26 cellular contexts compared by ENCODE assay signal in the genomic region with DNA sequence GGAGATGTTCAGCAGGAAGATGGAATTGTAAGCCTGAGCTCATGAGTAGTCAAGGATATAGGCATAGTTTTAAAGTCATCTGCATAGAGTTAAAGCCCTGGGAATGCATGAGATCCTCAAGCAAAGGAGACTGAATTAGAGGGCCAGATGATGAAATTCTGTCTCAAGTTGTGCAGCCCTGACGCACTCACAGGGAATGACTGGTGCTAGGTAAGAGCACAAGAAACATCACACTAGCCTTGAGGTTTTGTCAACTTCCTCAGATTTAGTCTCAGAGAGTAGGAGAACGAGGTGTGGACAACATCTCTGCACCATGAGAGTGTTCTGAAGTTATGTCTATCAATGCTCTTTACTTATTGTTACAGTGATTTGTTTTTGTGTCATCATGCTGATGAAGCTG. TPM values are rescaled to one million over a fixed set of nuclear protein-coding genes. Genes with fewer than 3 reads are reported as not detected.
DNase-seq lines count a peak whose midpoint lies in the region; ATAC-seq, FAIRE-seq and TF ChIP-seq lines count a peak whose summit lies in the region.
"Had no signal": no experiment of that assay in that cellular context is flagged by ENCODE, and none has a peak within 500 bp of the region (broad histone marks: within the 10 kb centered on the region; RNA-seq: fewer than 3 reads in every experiment).

No MANE protein-coding gene starts in this region.

- WGBS in trophoblast cell (ENCODE audit: extremely low coverage, insufficient coverage, insufficient read length), result no CpG with 5 or more reads among the region's 2 CpGs

- H3K23ac ChIP-seq in trophoblast cell (ENCODE audit: low read length), result no peak overlapping the region

- H3K18ac ChIP-seq in trophoblast cell (ENCODE audit: low read length), result no peak overlapping the region

- H4K12ac ChIP-seq in trophoblast cell (ENCODE audit: low read depth, low read length), result no peak overlapping the region

- no peak for ATAC-seq in GM18511 (IDR thresholded peaks at IDR 0.05; ENCODE audit: unreplicated experiment)
- ATAC-seq: A549; CD8-positive, alpha-beta T cell; GM12878; HepG2 had no signal

- H2AFZ ChIP-seq in trophoblast cell (ENCODE audit: insufficient read depth, low read length, poor library complexity), result no peak overlapping the region

- DNase-seq in GM12891 (ENCODE audit: insufficient read length, low spot score), result no peak
- peak; percentile 56 for DNase-seq in SK-MEL-5 (ENCODE audit: low read depth, low spot score)
- no peak for DNase-seq in epithelial cell of prostate (ENCODE audit: low read depth, low spot score)
- peak; percentile 29 to 68 for DNase-seq in trophoblast cell
- no peak for DNase-seq in putamen (ENCODE audit: low spot score)
- DNase-seq in HT-29 (ENCODE audit: low spot score), result no peak
- no peak for DNase-seq in iPS-NIHi11 (ENCODE audit: low spot score)
- DNase-seq: Calu3; CD8-positive, alpha-beta T cell; EL; NCI-H1092; NCI-H1436 treated with DMSO at 0.1 percent for 48 hours; NCI-H2029 treated with DMSO at 0.1 percent for 48 hours; NCI-H2171; NCI-H446; NCI-H69; Peyer's patch; Right ventricle myocardium superior; SK-N-SH had no signal

- peak overlapping the region; percentile 99 for H3K27ac ChIP-seq in epithelial cell of prostate
- H3K27ac ChIP-seq in trophoblast cell (ENCODE audit: low read depth, low read length), result no peak overlapping the region
- H3K27ac ChIP-seq: A549; BLaER1 treated with 17β-estradiol and CSF1 and Interleukin-3, amounts not matched to agents 10 nM and 100 nM; KMS-11; Peyer's patch had no signal

- no peak overlapping the region for H3K4me2 ChIP-seq in trophoblast cell (ENCODE audit: low read length)
- H3K4me2 ChIP-seq: A549; BLaER1 treated with 17β-estradiol and CSF1 and Interleukin-3, amounts not matched to agents 10 nM and 100 nM; KMS-11; SK-N-SH had no signal

- H3K9me3 ChIP-seq in trophoblast cell (ENCODE audit: insufficient read depth, low read depth, low read length), result no peaks in the 10 kb centered on the region
- H3K9me3 ChIP-seq: A549; BLaER1 treated with 17β-estradiol and CSF1 and Interleukin-3, amounts not matched to agents 10 nM and 100 nM; Peyer's patch; SK-N-SH had no signal

- H3K79me2 ChIP-seq in trophoblast cell (ENCODE audit: control insufficient read depth, insufficient read depth, low read length, poor library complexity), result no peaks in the 10 kb centered on the region

- H2BK120ac ChIP-seq in trophoblast cell (ENCODE audit: insufficient read depth, low read length, poor library complexity), result no peak overlapping the region

- no peak overlapping the region for H3K4me3 ChIP-seq in trophoblast cell (ENCODE audit: low read depth, low read length)
- H3K4me3 ChIP-seq: A549; BLaER1 treated with 17β-estradiol and CSF1 and Interleukin-3, amounts not matched to agents 10 nM and 100 nM; GM12878; Peyer's patch had no signal

- no peaks in the 10 kb centered on the region for H3K79me1 ChIP-seq in trophoblast cell (ENCODE audit: low read length)

- H3K4ac ChIP-seq in trophoblast cell (ENCODE audit: low read depth, low read length), result no peak overlapping the region

- no peak overlapping the region for H3K9ac ChIP-seq in trophoblast cell (ENCODE audit: low read length)
- H3K9ac ChIP-seq: BLaER1 treated with 17β-estradiol and CSF1 and Interleukin-3, amounts not matched to agents 10 nM and 100 nM; KMS-11; SK-N-SH had no signal

- H3K4me1 ChIP-seq in trophoblast cell (ENCODE audit: control insufficient read depth in 1 of 2, insufficient read depth in 2 of 2, low read length in 2 of 2), result peaks cover 6% of the 10 kb centered on the region in 2 experiments
- H3K4me1 ChIP-seq: A549 had no signal

- in situ Hi-C loops in SK-MEL-5 (cut with HindIII; ENCODE audit: low pct_unique_long_range_greater_than_20kb, low sequenced_read_pairs), result no loop called here

- no peak for TF ChIP-seq POLR2A in GM12891 (IDR thresholded peaks at IDR 0.05; ENCODE audit: low read depth, low read length)

- no peak overlapping the region for H3K14ac ChIP-seq in trophoblast cell (ENCODE audit: low read length)

- H3K36me3 ChIP-seq in trophoblast cell (ENCODE audit: control insufficient read depth in 1 of 2, insufficient read depth in 2 of 2, low read length in 2 of 2), result no peaks in the 10 kb centered on the region
- H3K36me3 ChIP-seq: BLaER1 treated with 17β-estradiol and CSF1 and Interleukin-3, amounts not matched to agents 10 nM and 100 nM; Peyer's patch had no signal

- no peak overlapping the region for H4K91ac ChIP-seq in trophoblast cell (ENCODE audit: low read depth, low read length)

- no peak overlapping the region for H2AK5ac ChIP-seq in trophoblast cell (ENCODE audit: low read length)

- no peak overlapping the region for H4K8ac ChIP-seq in trophoblast cell (ENCODE audit: low read depth, low read length)

- no peaks in the 10 kb centered on the region for H3K27me3 ChIP-seq in trophoblast cell (ENCODE audit: insufficient read depth, low read length)
- H3K27me3 ChIP-seq: BLaER1 treated with 17β-estradiol and CSF1 and Interleukin-3, amounts not matched to agents 10 nM and 100 nM; Peyer's patch had no signal

- FAIRE-seq in GM12891 (lab: Jason Lieb, UNC), result peak; percentile 52
- FAIRE-seq: A549, GM12878, H1, HepG2 had no signal

- no peak overlapping the region for H2BK5ac ChIP-seq in trophoblast cell (ENCODE audit: low read depth, low read length, poor library complexity)

- H2BK12ac ChIP-seq in trophoblast cell (ENCODE audit: low read length), result no peak overlapping the region

TF ChIP-seq in GM12891, 5 proteins besides CTCF, POLR2A, EP300 and RAD21:
- no peak for TF ChIP-seq SPI1 (IDR thresholded peaks at IDR 0.05; ENCODE audit: low read depth, low read length)
- no peak for TF ChIP-seq POLR2AphosphoS5 (IDR thresholded peaks at IDR 0.05; ENCODE audit: low read depth, low read length)
- TF ChIP-seq TAF1 (IDR thresholded peaks at IDR 0.05; ENCODE audit: low read depth, low read length), result no peak
- TF ChIP-seq POU2F2 (IDR thresholded peaks at IDR 0.05; ENCODE audit: low read depth, low read length), result no peak
- TF ChIP-seq PAX5 (IDR thresholded peaks at IDR 0.05; ENCODE audit: insufficient read depth, low read length, severe bottlenecking), result no peak
TF ChIP-seq in GM12891: peak in this region for 0.

RNA-seq across cellular contexts. Expression of gene RAB38, which starts 5.8 kb away (rescaled TPM):
- polyA plus RNA-seq in GM12891 (2012; ENCODE audit: low read depth, missing spikeins), result 5.4 TPM
- 376 TPM in 2 replicates for total RNA-seq in SK-MEL-5 (2014; rRNA removed; shearing (Covaris generic))
- polyA plus RNA-seq in SK-MEL-5 (2015; cell fraction: cytosol; rRNA removed), result 138 and 163 TPM in 2 replicates
- 35.2 and 36.9 TPM in 2 replicates for polyA plus RNA-seq in SK-MEL-5 (2015; cell fraction: nucleus; rRNA removed)
- polyA plus RNA-seq in trophoblast cell (2013), result 7.9 and 8.4 TPM in 2 replicates
- total RNA-seq in HT-29 (2014; rRNA removed; shearing (Covaris generic)), result not detected in 2 replicates

Comparison
In these comparisons a context has a peak if more than half of its experiments do, and no peak if none do; other contexts are left out.
1. DNase-seq: peak in SK-MEL-5 (single experiment) and trophoblast cell (2 of 2); none in GM12891 (single experiment), epithelial cell of prostate (single experiment), putamen (single experiment), HT-29 (single experiment) and iPS-NIHi11 (single experiment).
2. RNA of gene RAB38, which starts 5.8 kb away (total RNA-seq): 376 TPM in SK-MEL-5; not detected in HT-29; every median in the first group is over 100 times any median in the second.